7 cellular contexts compared by ENCODE assay signal in the genomic region with DNA sequence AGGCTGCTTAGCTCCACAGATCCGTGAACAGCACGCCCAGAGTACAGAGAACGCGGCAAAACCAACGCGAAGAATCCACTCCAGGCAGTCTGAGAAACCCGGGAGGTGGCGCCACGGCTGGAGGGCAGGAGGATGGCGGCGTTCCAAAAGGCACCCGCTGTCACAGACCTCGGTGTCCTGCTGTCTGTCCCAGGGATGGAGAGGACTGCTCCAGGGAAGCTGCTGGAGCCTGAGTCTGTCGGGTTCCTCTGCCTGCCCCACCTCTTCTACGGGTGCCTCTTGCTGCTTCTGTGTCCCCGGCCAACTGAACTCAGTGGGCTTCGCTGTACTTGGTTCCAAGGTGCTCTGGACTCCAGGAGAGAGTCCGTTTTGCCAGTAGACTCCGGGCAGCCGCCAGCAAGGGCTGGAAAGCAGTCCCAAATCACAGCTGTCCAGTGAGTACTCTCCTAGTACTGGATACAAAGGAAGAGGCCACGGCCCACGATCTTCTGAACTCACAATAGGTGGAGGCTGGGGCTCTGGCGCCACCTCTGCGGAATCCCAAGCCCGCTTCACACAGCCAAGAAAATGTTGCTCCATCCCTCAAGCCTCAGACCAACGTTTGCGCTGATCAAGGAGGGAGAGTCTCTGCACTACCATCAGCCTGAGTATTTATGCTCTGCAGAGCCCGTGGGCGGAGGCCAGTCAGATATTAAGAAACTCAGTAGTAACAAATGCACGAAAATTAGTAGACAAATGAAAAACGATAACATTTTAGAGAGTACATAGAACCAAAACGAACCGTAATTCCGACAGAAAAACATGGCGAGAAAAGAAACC. TPM values are rescaled to one million over a fixed set of nuclear protein-coding genes. Genes with fewer than 3 reads are reported as not detected.
DNase-seq lines count a peak whose midpoint lies in the region; FAIRE-seq and TF ChIP-seq lines count a peak whose summit lies in the region.

No MANE protein-coding gene starts in this region.

- H3K27ac Mint-ChIP-seq in activated naive CD4-positive, alpha-beta T cell treated with anti-CD3 and anti-CD28 coated beads, Interleukin-2, amount 50 U/mL, for 24 hours = peak overlapping the region; percentile 98

- H3K36me3 ChIP-seq in SJCRH30 = no peaks in the 10 kb centered on the region

- H3K4me1 Mint-ChIP-seq in activated naive CD4-positive, alpha-beta T cell treated with anti-CD3 and anti-CD28 coated beads, Interleukin-2, amount 50 U/mL, for 24 hours = peaks cover 55% of the 10 kb centered on the region

- no peaks in the 10 kb centered on the region for H3K27me3 ChIP-seq in SJCRH30

- peaks cover under 1% of the 10 kb centered on the region for H3K36me3 Mint-ChIP-seq in activated naive CD4-positive, alpha-beta T cell treated with anti-CD3 and anti-CD28 coated beads, Interleukin-2, amount 50 U/mL, for 24 hours

- H3K9me3 ChIP-seq in SJCRH30 (replicated peaks) = no peaks in the 10 kb centered on the region

- intact Hi-C loops in cardiac septum (cut with DNase I) = loop anchor here (1.0 to 5.0 kb wide), 5 partner anchors 21 to 132 kb away; no protein-coding TSS in a partner anchor

- H3K27me3 Mint-ChIP-seq in activated naive CD4-positive, alpha-beta T cell treated with anti-CD3 and anti-CD28 coated beads, Interleukin-2, amount 50 U/mL, for 24 hours = no peaks in the 10 kb centered on the region

- peak overlapping the region; percentile 5; the same call in 1 of the 2 replicates for H3K27ac ChIP-seq in SJCRH30

- H3K4me3 Mint-ChIP-seq in activated naive CD4-positive, alpha-beta T cell treated with anti-CD3 and anti-CD28 coated beads, Interleukin-2, amount 50 U/mL, for 24 hours = peak overlapping the region; percentile 99

- no peak for DNase-seq in GM12892 (ENCODE audit: insufficient read length)
- DNase-seq in LoVo (ENCODE audit: low spot score) = peak; percentile 84
- peak; percentile 83 to 88 for DNase-seq in SJCRH30
- DNase-seq in cardiac septum (ENCODE audit: low spot score) = peak; percentile 88
- DNase-seq in retina = peak; percentile 84
- DNase-seq in AG08396 (ENCODE audit: low spot score) = no peak

- H3K9me3 Mint-ChIP-seq in activated naive CD4-positive, alpha-beta T cell treated with anti-CD3 and anti-CD28 coated beads, Interleukin-2, amount 50 U/mL, for 24 hours = no peaks in the 10 kb centered on the region

- FAIRE-seq in GM12892 (lab: Jason Lieb, UNC) = peak; percentile 66

- TF ChIP-seq POLR2A in GM12892 (IDR thresholded peaks at IDR 0.05; ENCODE audit: low read depth, low read length) = peak; percentile 23; the same call in 1 of the 2 replicates

- peak overlapping the region; percentile 67 for H3K4me3 ChIP-seq in SJCRH30

- H3K4me1 ChIP-seq in SJCRH30 = peaks cover 2% of the 10 kb centered on the region; the same call in 1 of the 2 replicates

RNA-seq across cellular contexts. Expression of a gene that starts 0.4 kb away (rescaled TPM):
- 0.95 TPM for polyA plus RNA-seq in GM12892 (2012; ENCODE audit: missing spikeins)
- 3.3 and 3.5 TPM in 2 replicates for total RNA-seq in SJCRH30 (2014; rRNA removed; shearing (Covaris generic))
- 1.2 TPM for total RNA-seq in cardiac septum

Comparison
In these comparisons a context has a peak if more than half of its experiments do, and no peak if none do; other contexts are left out.
1. DNase-seq: peak in LoVo (single experiment), SJCRH30 (2 of 2), cardiac septum (single experiment) and retina (single experiment); none in GM12892 (single experiment) and AG08396 (single experiment).